ENCODE assay signal across 8 cellular contexts in genomic region chr20:31718952-31719643, GRCh38. TPM values are rescaled to one million over a fixed set of nuclear protein-coding genes. Genes with fewer than 3 reads are reported as not detected.
DNase-seq lines count a peak whose midpoint lies in the region; ATAC-seq and TF ChIP-seq lines count a peak whose summit lies in the region.

No MANE protein-coding gene starts in this region.

- peak overlapping the region; percentile 95 for H3K27ac Mint-ChIP-seq in activated naive CD8-positive, alpha-beta T cell

- TF ChIP-seq POLR2A in tibial nerve (IDR thresholded peaks at IDR 0.05): peak in 1 of 2 donors; percentile 26

- H3K27ac ChIP-seq in tibial nerve: peak overlapping the region; percentile 98 to 100 (median 100)

- H3K4me1 ChIP-seq in tibial nerve: peaks cover under 1 to 71% (median 51%) of the 10 kb centered on the region in 4 donors

- WGBS in tibial nerve, 2 donors: 50 to 53% methylated on average over 6 of the region's 6 CpGs

- ATAC-seq in activated T-cell treated with anti-CD3 and anti-CD28 coated beads, Interleukin-2, amount 50 U/mL, for 4 hours: no peak
- no peak for ATAC-seq in HG02763 (IDR thresholded peaks at IDR 0.05; ENCODE audit: unreplicated experiment)

- H3K4me3 Mint-ChIP-seq in activated T-cell treated with anti-CD3 and anti-CD28 coated beads, Interleukin-2, amount 50 U/mL, for 4 hours: peak overlapping the region; percentile 95
- peak overlapping the region; percentile 96 for H3K4me3 Mint-ChIP-seq in activated naive CD8-positive, alpha-beta T cell

- H3K4me1 Mint-ChIP-seq in activated T-cell treated with anti-CD3 and anti-CD28 coated beads, Interleukin-2, amount 50 U/mL, for 4 hours (ENCODE audit: low read depth): peaks cover 52% of the 10 kb centered on the region
- peaks cover 48% of the 10 kb centered on the region for H3K4me1 Mint-ChIP-seq in activated naive CD8-positive, alpha-beta T cell (ENCODE audit: low read depth)

- no peaks in the 10 kb centered on the region for H3K27me3 Mint-ChIP-seq in activated T-cell treated with anti-CD3 and anti-CD28 coated beads, Interleukin-2, amount 50 U/mL, for 4 hours (ENCODE audit: low read depth)
- H3K27me3 Mint-ChIP-seq in activated naive CD8-positive, alpha-beta T cell: no peaks in the 10 kb centered on the region

- no peaks in the 10 kb centered on the region for H3K27me3 ChIP-seq in tibial nerve

- DNase-seq in activated T-cell treated with anti-CD3 and anti-CD28 coated beads, Interleukin-2, amount 50 U/mL, for 4 hours: no peak
- no peak for DNase-seq in activated T-cell treated with anti-CD3 and anti-CD28 coated beads, Interleukin-2, amount 50 U/mL, for 1 hour
- DNase-seq in left kidney (ENCODE audit: low read depth, low spot score) (peak; percentile 42), tibial nerve (ENCODE audit: low spot score in 2 of 2) (no peak), 8988T (no peak)
- no peak for DNase-seq in activated CD4-positive, CD25-positive, alpha-beta regulatory T cell (lab: John Stamatoyannopoulos, UW)

- H3K36me3 ChIP-seq in tibial nerve: peaks cover 0 to 42% (median 0%) of the 10 kb centered on the region in 3 donors

- no peak for TF ChIP-seq CTCF in tibial nerve (IDR thresholded peaks at IDR 0.05)

- no peaks in the 10 kb centered on the region for H3K9me3 ChIP-seq in tibial nerve

- H3K4me3 ChIP-seq in tibial nerve: peak overlapping the region; percentile 75 to 90 (median 82)

- H3K9me3 Mint-ChIP-seq in activated T-cell treated with anti-CD3 and anti-CD28 coated beads, Interleukin-2, amount 50 U/mL, for 4 hours: no peaks in the 10 kb centered on the region
- H3K9me3 Mint-ChIP-seq in activated naive CD8-positive, alpha-beta T cell (ENCODE audit: low read depth): no peaks in the 10 kb centered on the region

- TF ChIP-seq EP300 in tibial nerve (IDR thresholded peaks at IDR 0.05): peak in 1 of 2 donors; percentile 27

- H3K36me3 Mint-ChIP-seq in activated T-cell treated with anti-CD3 and anti-CD28 coated beads, Interleukin-2, amount 50 U/mL, for 4 hours (ENCODE audit: insufficient read depth): peaks cover 69% of the 10 kb centered on the region
- peaks cover 53% of the 10 kb centered on the region for H3K36me3 Mint-ChIP-seq in activated naive CD8-positive, alpha-beta T cell

RNA-seq across cellular contexts. Expression of gene BCL2L1, which starts 3.6 kb away (rescaled TPM):
- total RNA-seq in activated T-cell treated with anti-CD3 and anti-CD28 coated beads, Interleukin-2, amount 50 U/mL, for 4 hours: 100 to 1,000 TPM; 237 to 274 (median 248) TPM
- total RNA-seq in tibial nerve: 100 to 1,000 TPM; 105 to 138 (median 119) TPM

RNA-seq across cellular contexts. Expression of gene TPX2, which starts 20.0 kb away (rescaled TPM):
- 1 to 10 TPM; 8.0 to 9.9 (median 9.3) TPM for total RNA-seq in activated T-cell treated with anti-CD3 and anti-CD28 coated beads, Interleukin-2, amount 50 U/mL, for 4 hours
- total RNA-seq in tibial nerve: 1 to 10 TPM in 1 of 4 donors, under 1 TPM in 3; 0.21 to 2.7 (median 0.40) TPM
